Comparison of ENCODE assay signal across 24 cellular contexts in the genomic region with DNA sequence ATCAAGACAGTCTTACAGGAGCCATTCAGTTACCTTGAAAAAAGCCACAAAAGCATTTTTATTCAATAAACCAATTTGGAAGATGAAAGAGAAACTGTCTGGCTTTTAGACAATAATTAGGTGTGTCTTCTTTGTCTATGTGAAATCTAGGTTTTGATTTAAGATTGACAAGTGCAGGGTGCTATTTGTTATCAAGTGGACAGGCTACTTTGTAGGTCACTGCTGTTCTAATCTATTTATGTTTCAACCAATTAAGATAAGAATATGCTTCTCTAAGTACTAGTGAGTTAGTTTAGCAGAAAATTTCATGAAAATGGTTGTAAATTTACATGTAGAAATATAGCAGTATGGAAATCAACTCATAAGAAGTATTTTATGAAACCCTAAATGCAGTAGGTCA.
"Had no signal": no experiment of that assay in that cellular context is flagged by ENCODE, and none has a peak within 500 bp of the region (broad histone marks: within the 10 kb centered on the region; RNA-seq: fewer than 3 reads in every experiment).

No MANE protein-coding gene starts in this region.

- H3K36me3 Mint-ChIP-seq: activated CD8-positive, alpha-beta memory T cell treated with anti-CD3 and anti-CD28 coated beads, Interleukin-2, amount 10 ng/mL, durations not matched to agents 7 days and 5 days; activated naive CD4-positive, alpha-beta T cell treated with anti-CD3 and anti-CD28 coated beads, Interleukin-2, amount 50 U/mL, for 24 hours had no signal

- DNase-seq: activated B cell treated with CpG ODN at 0.5 μM for 24 hours; activated CD4-positive, alpha-beta T cell treated with anti-CD3 and anti-CD28 coated beads for 1 hour; activated CD4-positive, alpha-beta T cell treated with anti-CD3 and anti-CD28 coated beads, Interleukin-2, amount 10 ng/mL, durations not matched to agents 24 days and 14 days; activated CD4-positive, alpha-beta T cell treated with anti-CD3 and anti-CD28 coated beads, Interleukin-2, amount 50 U/mL, for 48 hours; activated CD8-positive, alpha-beta memory T cell treated with anti-CD3 and anti-CD28 coated beads, Interleukin-2, amount 10 ng/mL, durations not matched to agents 7 days and 5 days; activated effector memory CD4-positive, alpha-beta T cell treated with Interleukin-2 at 50 U/mL for 16 hours; activated naive CD4-positive, alpha-beta T cell; activated T-cell treated with anti-CD3 and anti-CD28 coated beads, Interleukin-2, amount 50 U/mL, for 24 hours; aorta; central memory CD4-positive, alpha-beta T cell; MG63; MV-4-11; NCI-H1930; NCI-H446; NCI-H524; NCI-H774; NK-92 treated with Interleukin-12 subunit alpha and Interleukin-12 subunit beta, amount 100 ng/mL, for 24 hours; OCI-M1; RPMI8226 had no signal

- H3K27ac Mint-ChIP-seq: activated B cell treated with CpG ODN at 0.5 μM for 24 hours; activated CD4-positive, alpha-beta T cell treated with anti-CD3 and anti-CD28 coated beads, Interleukin-2, amount 10 ng/mL, durations not matched to agents 24 days and 14 days; activated CD8-positive, alpha-beta memory T cell treated with anti-CD3 and anti-CD28 coated beads, Interleukin-2, amount 10 ng/mL, durations not matched to agents 7 days and 5 days; activated naive CD4-positive, alpha-beta T cell treated with anti-CD3 and anti-CD28 coated beads, Interleukin-2, amount 50 U/mL, for 24 hours; activated T-cell treated with anti-CD3 and anti-CD28 coated beads, Interleukin-2, amount 50 U/mL, for 24 hours; activated T-helper 1 cell treated with anti-CD3 and anti-CD28 coated beads, Interleukin-12 subunit alpha, Interleukin-12 subunit beta, Interleukin-2, Interleukin-4 antibody, amounts not matched to agents 30 ng/mL and 10 ng/mL and 1 ng/mL, durations not matched to agents 14 hours and 24 hours and 36 hours; T-helper 1 cell treated with Interleukin-12 subunit alpha and Interleukin-12 subunit beta and Interleukin-4 antibody, amounts not matched to agents 30 μg/mL and 1 μg/mL, for 36 hours had no signal

- H3K9me3 Mint-ChIP-seq: activated CD4-positive, alpha-beta T cell treated with anti-CD3 and anti-CD28 coated beads, Interleukin-2, amount 10 ng/mL, durations not matched to agents 24 days and 14 days; activated naive CD4-positive, alpha-beta T cell treated with anti-CD3 and anti-CD28 coated beads, Interleukin-2, amount 50 U/mL, for 24 hours; activated T-cell treated with anti-CD3 and anti-CD28 coated beads, Interleukin-2, amount 50 U/mL, for 24 hours; activated T-helper 1 cell treated with anti-CD3 and anti-CD28 coated beads, Interleukin-12 subunit alpha, Interleukin-12 subunit beta, Interleukin-2, Interleukin-4 antibody, amounts not matched to agents 30 ng/mL and 10 ng/mL and 1 ng/mL, durations not matched to agents 14 hours and 24 hours and 36 hours had no signal

- H3K36me3 ChIP-seq: MG63 had no signal

- H3K9me3 ChIP-seq: MG63 had no signal

- H3K4me2 ChIP-seq: KMS-11 had no signal

- FAIRE-seq: bronchial epithelial cell had no signal

- H3K4me1 Mint-ChIP-seq: activated B cell treated with CpG ODN at 0.5 μM for 24 hours; activated CD4-positive, alpha-beta T cell treated with anti-CD3 and anti-CD28 coated beads, Interleukin-2, amount 10 ng/mL, durations not matched to agents 24 days and 14 days; activated CD8-positive, alpha-beta memory T cell treated with anti-CD3 and anti-CD28 coated beads, Interleukin-2, amount 10 ng/mL, durations not matched to agents 7 days and 5 days; activated naive CD4-positive, alpha-beta T cell treated with anti-CD3 and anti-CD28 coated beads, Interleukin-2, amount 50 U/mL, for 24 hours had no signal

- H3K27me3 Mint-ChIP-seq: activated B cell treated with CpG ODN at 0.5 μM for 24 hours; activated CD4-positive, alpha-beta T cell treated with anti-CD3 and anti-CD28 coated beads, Interleukin-2, amount 10 ng/mL, durations not matched to agents 24 days and 14 days; activated CD8-positive, alpha-beta memory T cell treated with anti-CD3 and anti-CD28 coated beads, Interleukin-2, amount 10 ng/mL, durations not matched to agents 7 days and 5 days; activated naive CD4-positive, alpha-beta T cell treated with anti-CD3 and anti-CD28 coated beads, Interleukin-2, amount 50 U/mL, for 24 hours; activated T-cell treated with anti-CD3 and anti-CD28 coated beads, Interleukin-2, amount 50 U/mL, for 24 hours had no signal

- H3K9ac ChIP-seq: KMS-11 had no signal

- H3K27ac ChIP-seq: KMS-11 had no signal

- H3K4me3 Mint-ChIP-seq: activated B cell treated with CpG ODN at 0.5 μM for 24 hours; activated CD4-positive, alpha-beta T cell treated with anti-CD3 and anti-CD28 coated beads, Interleukin-2, amount 10 ng/mL, durations not matched to agents 24 days and 14 days; activated CD8-positive, alpha-beta memory T cell treated with anti-CD3 and anti-CD28 coated beads, Interleukin-2, amount 10 ng/mL, durations not matched to agents 7 days and 5 days; activated naive CD4-positive, alpha-beta T cell treated with anti-CD3 and anti-CD28 coated beads, Interleukin-2, amount 50 U/mL, for 24 hours; activated T-cell treated with anti-CD3 and anti-CD28 coated beads, Interleukin-2, amount 50 U/mL, for 24 hours; activated T-helper 1 cell treated with anti-CD3 and anti-CD28 coated beads, Interleukin-12 subunit alpha, Interleukin-12 subunit beta, Interleukin-2, Interleukin-4 antibody, amounts not matched to agents 30 ng/mL and 10 ng/mL and 1 ng/mL, durations not matched to agents 14 hours and 24 hours and 36 hours; T-helper 1 cell treated with Interleukin-12 subunit alpha and Interleukin-12 subunit beta and Interleukin-4 antibody, amounts not matched to agents 30 μg/mL and 1 μg/mL, for 36 hours had no signal

- H3K27me3 ChIP-seq: MG63 had no signal

- H3K4me3 ChIP-seq: MG63 had no signal
